In the genomic region with DNA sequence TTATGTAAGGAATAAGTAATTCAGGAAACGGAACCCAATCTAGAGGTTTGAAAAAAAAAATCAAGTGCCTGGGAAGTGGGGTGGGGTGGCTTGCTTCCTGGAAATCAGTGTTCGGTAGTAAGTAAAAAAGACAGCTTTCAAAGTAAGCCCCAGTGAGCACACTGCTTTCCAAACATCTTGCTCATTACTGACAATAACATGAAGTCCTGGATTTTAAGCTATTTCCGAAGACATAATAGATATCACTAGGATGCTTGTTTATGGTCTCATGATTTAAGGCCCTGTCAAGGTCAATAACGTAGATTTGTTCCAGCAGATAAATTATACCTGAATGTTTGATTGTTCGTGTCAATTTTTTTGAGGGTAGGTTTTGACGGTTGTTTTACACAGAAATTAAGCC, we compare ENCODE assay signal across 9 cellular contexts. TPM values are rescaled to one million over a fixed set of nuclear protein-coding genes. Genes with fewer than 3 reads are reported as not detected.
DNase-seq lines count a peak whose midpoint lies in the region; ATAC-seq and TF ChIP-seq lines count a peak whose summit lies in the region.
"Had no signal": no experiment of that assay in that cellular context is flagged by ENCODE, and none has a peak within 500 bp of the region (broad histone marks: within the 10 kb centered on the region; RNA-seq: fewer than 3 reads in every experiment).

No MANE protein-coding gene starts in this region.

- H3K9me3 Mint-ChIP-seq in Calu3 (ENCODE audit: low read depth, unreplicated experiment): no peaks in the 10 kb centered on the region

- intact Hi-C loops in Calu3 (cut with micrococcal nuclease; ENCODE audit: unreplicated experiment): loop anchor here (5.0 kb wide), 1 partner anchor 44 kb away; no protein-coding TSS in a partner anchor
- intact Hi-C loops in OCI-LY7 (cut with micrococcal nuclease; ENCODE audit: unreplicated experiment): loop anchor here (2.0 to 10.0 kb wide), 7 partner anchors 47 to 1787 kb away; a partner anchor contains a TSS
- intact Hi-C loops in mucosa of descending colon (cut with DNase I, micrococcal nuclease): no loop called here

- CTCF ChIA-PET in Calu3 (lab: Charles Lee) (no interaction called here), OCI-LY7 (lab: Charles Lee; ENCODE audit: unreplicated experiment) (no interaction called here)

- H3K4me1 Mint-ChIP-seq in Calu3 (ENCODE audit: low read depth, unreplicated experiment): peaks cover 15% of the 10 kb centered on the region

- peak overlapping the region; percentile 92 for H3K4me2 ChIP-seq in OCI-LY7 (ENCODE audit: low read length)

- peak overlapping the region; percentile 92 for H3K4me3 Mint-ChIP-seq in Calu3 (ENCODE audit: low read depth, unreplicated experiment)

- H3K36me3 ChIP-seq in OCI-LY7 (ENCODE audit: insufficient read depth, low read length): no peaks in the 10 kb centered on the region
- H3K36me3 ChIP-seq in endocrine pancreas (ENCODE audit: control insufficient read depth, insufficient read depth, low read length): no peaks in the 10 kb centered on the region
- H3K36me3 ChIP-seq in neutrophil: no peaks in the 10 kb centered on the region
- no peaks in the 10 kb centered on the region for H3K36me3 ChIP-seq in mucosa of descending colon (ENCODE audit: low read depth)

- DNase-seq in Calu3 (no peak), OCI-LY7 (ENCODE audit: low spot score) (peak; percentile 43), mucosa of descending colon (no peak), globus pallidus (ENCODE audit: low spot score) (no peak)
- DNase-seq in activated CD4-positive, alpha-beta T cell treated with anti-CD3 and anti-CD28 coated beads, Interleukin-2, amount 50 U/mL, for 1 hour: no peak

- H3K4me1 ChIP-seq in OCI-LY7 (ENCODE audit: insufficient read depth, low read length, poor library complexity, severe bottlenecking) (peaks cover 73% of the 10 kb centered on the region), endocrine pancreas (ENCODE audit: control insufficient read depth, insufficient read depth, low read length) (peaks cover 20% of the 10 kb centered on the region), neutrophil (ENCODE audit: control insufficient read depth in 1 of 2, insufficient read depth in 1 of 2, low read depth in 1 of 2, low read length in 1 of 2) (peaks cover 61 to 62% of the 10 kb centered on the region in 2 experiments), mucosa of descending colon (ENCODE audit: low read depth) (peaks cover 28% of the 10 kb centered on the region)

- POLR2A ChIA-PET in OCI-LY7 (lab: Charles Lee): interaction anchor here (0.7 to 17.8 kb wide), 11 partner anchors 8 to 118 kb away, joined by 3 to 201 read pairs (median 5); a partner anchor contains a TSS

- ATAC-seq in mucosa of descending colon (no peak), HG03175 (IDR thresholded peaks at IDR 0.05; ENCODE audit: unreplicated experiment) (no peak)

- H3K27ac ChIP-seq in OCI-LY7 (ENCODE audit: low read depth, low read length, poor library complexity, severe bottlenecking) (peak overlapping the region; percentile 93), neutrophil (peak overlapping the region; percentile 88)

- H3K27me3 Mint-ChIP-seq in Calu3 (ENCODE audit: unreplicated experiment): no peaks in the 10 kb centered on the region

- peak overlapping the region; percentile 85; the same call in 1 of the 2 replicates for H2AFZ ChIP-seq in OCI-LY7 (ENCODE audit: low read length)

- H3K9me2 ChIP-seq in OCI-LY7 (ENCODE audit: insufficient read depth, low read length): no peaks in the 10 kb centered on the region

- BruUV-seq in Calu3 (replicated peaks; lab: Mats Ljungman, UMichigan): TSS peak; percentile 58
- TSS peak; percentile 68 for BruUV-seq in OCI-LY7 (replicated peaks; lab: Mats Ljungman, UMichigan)

- peak overlapping the region; percentile 83 for H3K9ac ChIP-seq in endocrine pancreas (ENCODE audit: control insufficient read depth, insufficient read depth, low read length)

- H3K9me3 ChIP-seq in OCI-LY7 (ENCODE audit: low read length) (no peaks in the 10 kb centered on the region), endocrine pancreas (ENCODE audit: control insufficient read depth, low read length) (no peaks in the 10 kb centered on the region), neutrophil (no peaks in the 10 kb centered on the region), mucosa of descending colon (no peaks in the 10 kb centered on the region)

- peak overlapping the region; percentile 69 for H3K27ac Mint-ChIP-seq in Calu3 (ENCODE audit: unreplicated experiment)

- H3K27me3 ChIP-seq in endocrine pancreas (ENCODE audit: control insufficient read depth, insufficient read depth, low read length): no peaks in the 10 kb centered on the region
- no peaks in the 10 kb centered on the region for H3K27me3 ChIP-seq in neutrophil

- peaks cover 54% of the 10 kb centered on the region for H3K79me2 ChIP-seq in OCI-LY7 (ENCODE audit: insufficient read depth, low read depth, low read length)

- peaks cover 21% of the 10 kb centered on the region for H3K36me3 Mint-ChIP-seq in Calu3 (ENCODE audit: insufficient read depth, unreplicated experiment)

- H3K4me3 ChIP-seq in OCI-LY7 (ENCODE audit: low read depth, low read length, poor library complexity, severe bottlenecking) (peak overlapping the region; percentile 80), endocrine pancreas (ENCODE audit: control insufficient read depth, insufficient read depth, low read length) (peak overlapping the region; percentile 86), neutrophil (ENCODE audit: low read depth in 1 of 2, low read length in 1 of 2) (peak overlapping the region; percentile 77 to 80), mucosa of descending colon (no peak overlapping the region)

- no peaks in the 10 kb centered on the region for H4K20me1 ChIP-seq in OCI-LY7 (ENCODE audit: insufficient read depth, low read length)

- TF ChIP-seq CTCF in Calu3 (IDR thresholded peaks at IDR 0.05; ENCODE audit: unreplicated experiment) (no peak), OCI-LY7 (conservative IDR thresholded peaks at IDR 0.05; ENCODE audit: low read length) (no peak), neutrophil (IDR thresholded peaks at IDR 0.05) (no peak), mucosa of descending colon (IDR thresholded peaks at IDR 0.05) (no peak)

RNA-seq across cellular contexts. Expression of a gene that starts 1.3 kb away (rescaled TPM):
- 9.4 and 9.5 TPM in 2 replicates for total RNA-seq in Calu3 (2022)
- total RNA-seq in OCI-LY7 (2014; rRNA removed; shearing (Covaris generic)): 47.2 and 69.0 TPM in 2 replicates
- total RNA-seq in OCI-LY7 (2022): 41.0 and 44.4 TPM in 2 replicates
- total RNA-seq in mucosa of descending colon: 10 to 100 TPM; 19.2 to 44.2 (median 20.0) TPM

RNA-seq across cellular contexts. Expression of a gene that starts 29.7 kb away (rescaled TPM):
- 20.6 and 33.7 TPM in 2 replicates for total RNA-seq in Calu3 (2022)
- total RNA-seq in OCI-LY7 (2014; rRNA removed; shearing (Covaris generic)): not detected in 2 replicates
- total RNA-seq in OCI-LY7 (2022): not detected in 2 replicates
- 10 to 100 TPM in 2 of 3 donors, 1 to 10 TPM in 1; 9.0 to 30.6 (median 18.9) TPM for total RNA-seq in mucosa of descending colon
- total RNA-seq: K562 had no signal

Comparison
In these comparisons a context has a peak if more than half of its experiments do, and no peak if none do; other contexts are left out.
1. RNA of a gene that starts 29.7 kb away (total RNA-seq): 20.6 to 33.7 TPM in Calu3 and 9.0 to 30.6 TPM in mucosa of descending colon; not detected in OCI-LY7; every median in the first group is over 4 times any median in the second.
2. intact Hi-C loops: an anchor here in Calu3 (5.0 kb wide) and OCI-LY7 (2.0 to 10.0 kb wide); none called in mucosa of descending colon.